In the genomic region with DNA sequence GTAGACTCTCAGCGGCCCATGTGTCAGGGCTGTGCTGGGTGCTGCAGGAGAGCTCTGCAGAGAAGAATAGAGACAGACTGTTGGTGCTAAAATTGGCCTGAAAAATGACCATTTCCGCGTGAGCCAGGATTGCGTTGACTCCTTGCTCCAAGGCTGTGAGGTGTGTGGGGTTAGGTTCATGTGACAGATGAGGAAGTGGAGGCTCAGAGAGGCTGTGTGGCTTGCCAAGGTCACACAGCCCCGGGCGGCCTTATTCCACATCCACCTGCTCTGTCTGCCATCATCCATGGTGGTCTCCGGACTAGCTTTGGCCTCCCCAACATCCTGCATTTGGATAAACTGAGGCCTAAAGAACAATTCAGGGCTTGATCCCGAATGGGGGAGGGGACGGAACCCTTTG, we compare ENCODE assay signal across 20 cellular contexts. TPM values are rescaled to one million over a fixed set of nuclear protein-coding genes. Genes with fewer than 3 reads are reported as not detected.
DNase-seq lines count a peak whose midpoint lies in the region; ATAC-seq, FAIRE-seq and TF ChIP-seq lines count a peak whose summit lies in the region.
"Had no signal": no experiment of that assay in that cellular context is flagged by ENCODE, and none has a peak within 500 bp of the region (broad histone marks: within the 10 kb centered on the region; RNA-seq: fewer than 3 reads in every experiment).

No MANE protein-coding gene starts in this region.

- TF ChIP-seq CTCF in astrocyte (IDR thresholded peaks at IDR 0.05; ENCODE audit: insufficient read depth, low read depth, low read length) (no peak), suprapubic skin (IDR thresholded peaks at IDR 0.05) (no peak)

- H3K4me3 ChIP-seq in astrocyte (ENCODE audit: insufficient read depth, low read depth, low read length) (no peak overlapping the region), mesenchymal stem cell (ENCODE audit: insufficient read depth in 1 of 2, low read depth in 1 of 2, low read length in 2 of 2) (no peak overlapping the region), suprapubic skin (no peak overlapping the region)
- H3K4me3 ChIP-seq: pancreas had no signal

- in situ Hi-C loops in KBM-7 (cut with MboI; ENCODE audit: low pct_unique_long_range_greater_than_20kb, low sequenced_read_pairs), result no loop called here

- H3K4me2 ChIP-seq in astrocyte (ENCODE audit: low read length) (peak overlapping the region; percentile 17), mesenchymal stem cell (ENCODE audit: low read length, poor library complexity, severe bottlenecking) (no peak overlapping the region)

- ATAC-seq in GM21528 (IDR thresholded peaks at IDR 0.05; ENCODE audit: low FRiP score, unreplicated experiment) (no peak), HG02798 (IDR thresholded peaks at IDR 0.05; ENCODE audit: poor library complexity, unreplicated experiment) (no peak), GM18502 (IDR thresholded peaks at IDR 0.05; ENCODE audit: poor library complexity, unreplicated experiment) (no peak)
- ATAC-seq: pancreas, Right ventricle myocardium inferior had no signal

- H2AFZ ChIP-seq in astrocyte (ENCODE audit: low read depth, low read length), result no peak overlapping the region
- H2AFZ ChIP-seq in mesenchymal stem cell (ENCODE audit: low read depth, low read length), result no peak overlapping the region

- H2BK12ac ChIP-seq in mesenchymal stem cell (ENCODE audit: low read length in 2 of 2), result no peak overlapping the region

- no peak overlapping the region for H2BK120ac ChIP-seq in mesenchymal stem cell (ENCODE audit: low read depth, low read length)

- H3K9me3 Mint-ChIP-seq in astrocyte (ENCODE audit: unreplicated experiment), result no peaks in the 10 kb centered on the region
- H3K9me3 Mint-ChIP-seq: activated CD4-positive, alpha-beta memory T cell treated with anti-CD3 and anti-CD28 coated beads, Interleukin-2, amount 10 ng/mL, durations not matched to agents 7 days and 5 days; activated naive CD4-positive, alpha-beta T cell treated with anti-CD3 and anti-CD28 coated beads, Interleukin-2, amount 50 U/mL, for 24 hours had no signal

- peak overlapping the region; percentile 36 for H4K8ac ChIP-seq in mesenchymal stem cell (ENCODE audit: low read length)

- no peak overlapping the region for H2AK5ac ChIP-seq in mesenchymal stem cell (ENCODE audit: low read length, severe bottlenecking)

- H3K27ac ChIP-seq in astrocyte (ENCODE audit: low read depth, low read length) (no peak overlapping the region), mesenchymal stem cell (ENCODE audit: low read length, poor library complexity, severe bottlenecking) (no peak overlapping the region), suprapubic skin (peak overlapping the region; percentile 42)
- H3K27ac ChIP-seq: HL-60 had no signal

- H3K27me3 ChIP-seq in astrocyte (ENCODE audit: insufficient read depth, low read length) (no peaks in the 10 kb centered on the region), mesenchymal stem cell (ENCODE audit: control insufficient read depth in 1 of 2, insufficient read depth in 1 of 2, low read length in 2 of 2) (no peaks in the 10 kb centered on the region), suprapubic skin (no peaks in the 10 kb centered on the region)
- H3K27me3 ChIP-seq: pancreas had no signal

- H4K20me1 ChIP-seq in astrocyte (ENCODE audit: insufficient read depth, low read length), result peaks cover 98% of the 10 kb centered on the region

- no peak overlapping the region for H3K4me3 Mint-ChIP-seq in astrocyte (ENCODE audit: unreplicated experiment)
- H3K4me3 Mint-ChIP-seq: activated CD4-positive, alpha-beta memory T cell treated with anti-CD3 and anti-CD28 coated beads, Interleukin-2, amount 10 ng/mL, durations not matched to agents 7 days and 5 days; activated naive CD4-positive, alpha-beta T cell treated with anti-CD3 and anti-CD28 coated beads, Interleukin-2, amount 50 U/mL, for 24 hours had no signal

- H3K18ac ChIP-seq in mesenchymal stem cell (ENCODE audit: low read depth in 1 of 2, low read length in 2 of 2), result peak overlapping the region in 1 of 2 experiments; percentile 52

- no peak overlapping the region for H3K4ac ChIP-seq in mesenchymal stem cell (ENCODE audit: low read depth in 1 of 2, low read length in 2 of 2)

- H3K79me2 ChIP-seq in astrocyte (ENCODE audit: insufficient read depth, low read length), result peaks cover 100% of the 10 kb centered on the region

- DNase-seq in CD1c-positive myeloid dendritic cell (ENCODE audit: extremely low spot score), result peak; percentile 58
- no peak for DNase-seq in astrocyte (ENCODE audit: low read depth)
- no peak for DNase-seq in mesenchymal stem cell
- no peak for DNase-seq in suprapubic skin (ENCODE audit: low spot score in 2 of 2)
- no peak for DNase-seq in KBM-7
- DNase-seq: activated CD4-positive, alpha-beta memory T cell treated with anti-CD3 and anti-CD28 coated beads, Interleukin-2, amount 10 ng/mL, durations not matched to agents 7 days and 5 days; activated T-cell treated with anti-CD3 and anti-CD28 coated beads, Interleukin-2, amount 50 U/mL, for 48 hours; HCEC 1CT; NCI-H1092; NCI-H2081 treated with DMSO at 0.1 percent for 48 hours; NCI-H524; pancreas; stimulated activated CD4-positive, alpha-beta T cell treated with anti-CD3 and anti-CD28 coated beads, Interleukin-2, amount 100 ng/mL, for 24 hours; T-helper 1 cell had no signal

- peaks cover 17% of the 10 kb centered on the region for H3K36me3 Mint-ChIP-seq in astrocyte (ENCODE audit: low read depth, unreplicated experiment)
- H3K36me3 Mint-ChIP-seq: activated naive CD4-positive, alpha-beta T cell treated with anti-CD3 and anti-CD28 coated beads, Interleukin-2, amount 50 U/mL, for 24 hours had no signal

- H3K4me1 ChIP-seq in astrocyte (ENCODE audit: insufficient read depth, low read length), result peaks cover 41% of the 10 kb centered on the region
- peaks cover 68% of the 10 kb centered on the region for H3K4me1 ChIP-seq in mesenchymal stem cell (ENCODE audit: control insufficient read depth, insufficient read depth, low read depth, low read length)
- H3K4me1 ChIP-seq in suprapubic skin, result peaks cover 39% of the 10 kb centered on the region

- H3K4me1 Mint-ChIP-seq in astrocyte (ENCODE audit: low read depth, unreplicated experiment), result peaks cover 23% of the 10 kb centered on the region
- H3K4me1 Mint-ChIP-seq: activated naive CD4-positive, alpha-beta T cell treated with anti-CD3 and anti-CD28 coated beads, Interleukin-2, amount 50 U/mL, for 24 hours had no signal

- H3K27me3 Mint-ChIP-seq in astrocyte (ENCODE audit: low read depth, unreplicated experiment), result no peaks in the 10 kb centered on the region
- H3K27me3 Mint-ChIP-seq: activated CD4-positive, alpha-beta memory T cell treated with anti-CD3 and anti-CD28 coated beads, Interleukin-2, amount 10 ng/mL, durations not matched to agents 7 days and 5 days had no signal

- H3K9ac ChIP-seq in astrocyte (ENCODE audit: low read length), result peak overlapping the region; percentile 33
- H3K9ac ChIP-seq in mesenchymal stem cell (ENCODE audit: low read length), result peak overlapping the region; percentile 9

- H3K9me3 ChIP-seq in astrocyte (ENCODE audit: insufficient read depth, low read depth, low read length), result no peaks in the 10 kb centered on the region
- H3K9me3 ChIP-seq in mesenchymal stem cell (ENCODE audit: control insufficient read depth, low read length), result no peaks in the 10 kb centered on the region
- H3K9me3 ChIP-seq in suprapubic skin, result no peaks in the 10 kb centered on the region
- H3K9me3 ChIP-seq: pancreas had no signal

- no peaks in the 10 kb centered on the region for H3K79me1 ChIP-seq in mesenchymal stem cell (replicated peaks; ENCODE audit: low read length, poor library complexity, severe bottlenecking)

- no peak overlapping the region for H2BK15ac ChIP-seq in mesenchymal stem cell (ENCODE audit: low read depth, poor library complexity, severe bottlenecking)

- peaks cover 4% of the 10 kb centered on the region for H3K36me3 ChIP-seq in astrocyte (ENCODE audit: insufficient read depth, low read length)
- peaks cover 63 to 67% of the 10 kb centered on the region in 2 experiments for H3K36me3 ChIP-seq in mesenchymal stem cell (ENCODE audit: control insufficient read depth in 1 of 2, insufficient read depth in 2 of 2, low read depth in 1 of 2, low read length in 2 of 2)
- no peaks in the 10 kb centered on the region for H3K36me3 ChIP-seq in suprapubic skin
- H3K36me3 ChIP-seq: pancreas had no signal

- H3K27ac Mint-ChIP-seq in astrocyte (ENCODE audit: unreplicated experiment), result no peak overlapping the region
- H3K27ac Mint-ChIP-seq: activated CD4-positive, alpha-beta memory T cell treated with anti-CD3 and anti-CD28 coated beads, Interleukin-2, amount 10 ng/mL, durations not matched to agents 7 days and 5 days; activated naive CD4-positive, alpha-beta T cell treated with anti-CD3 and anti-CD28 coated beads, Interleukin-2, amount 50 U/mL, for 24 hours had no signal

- no peak for FAIRE-seq in astrocyte (lab: Jason Lieb, UNC)
- FAIRE-seq: pancreas had no signal

- H2BK5ac ChIP-seq in mesenchymal stem cell (ENCODE audit: low read depth, low read length, poor library complexity, severe bottlenecking), result no peak overlapping the region

- no peak overlapping the region for H3K23ac ChIP-seq in mesenchymal stem cell (ENCODE audit: low read length in 2 of 2)

- TF ChIP-seq POLR2A in suprapubic skin (IDR thresholded peaks at IDR 0.05), result no peak

- no peak for TF ChIP-seq EP300 in suprapubic skin (IDR thresholded peaks at IDR 0.05)

- 94% methylated on average over 9 of the region's 9 CpGs for WGBS in mesenchymal stem cell
- 88% methylated on average over 9 of the region's 9 CpGs for WGBS in suprapubic skin

- H3K14ac ChIP-seq in mesenchymal stem cell (ENCODE audit: low read length in 2 of 2), result no peak overlapping the region

- no peak overlapping the region for H4K91ac ChIP-seq in mesenchymal stem cell (ENCODE audit: low read length)

RNA-seq across cellular contexts. Expression of a gene that starts 15.2 kb away (rescaled TPM):
- total RNA-seq in astrocyte (55.7 and 76.8 TPM in 2 replicates), suprapubic skin (10 to 100 TPM in 2 of 4 donors, 1 to 10 TPM in 2; 5.4 to 17.5 (median 10.6) TPM)
- 99.8 TPM for polyA plus RNA-seq in mesenchymal stem cell (2013, experiment 1 of 2)
- polyA plus RNA-seq in mesenchymal stem cell (2013, experiment 2 of 2), result 97.5 TPM
